30 cellular contexts compared by ENCODE assay signal in the genomic region with DNA sequence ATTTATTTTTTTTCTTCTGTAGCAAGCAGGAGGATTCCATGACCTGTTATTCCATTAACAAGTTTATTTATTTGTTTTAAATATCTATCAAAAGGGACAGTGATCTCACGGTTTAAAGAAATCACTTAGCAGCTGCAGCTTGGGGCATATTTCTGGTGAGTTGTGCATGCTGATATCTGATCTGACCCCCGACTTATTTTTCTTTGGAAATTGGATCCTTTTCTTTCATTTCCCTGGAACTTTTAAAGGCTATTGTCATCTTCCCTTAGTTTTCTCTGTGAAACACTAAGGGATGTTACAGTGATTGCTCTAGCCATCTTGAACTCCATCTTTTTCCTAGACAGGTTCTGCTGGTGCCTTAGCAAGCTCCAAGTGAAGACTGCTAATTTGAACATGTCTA.
"Had no signal": no experiment of that assay in that cellular context is flagged by ENCODE, and none has a peak within 500 bp of the region (broad histone marks: within the 10 kb centered on the region; RNA-seq: fewer than 3 reads in every experiment).

No MANE protein-coding gene starts in this region.

- H3K4me1 ChIP-seq: body of pancreas, breast epithelium had no signal

- H3K27ac ChIP-seq: ascending aorta, body of pancreas, breast epithelium, VCaP had no signal

- H3K36me3 ChIP-seq: ascending aorta, breast epithelium had no signal

- DNase-seq: activated B cell treated with CpG ODN at 0.5 μM for 24 hours; activated CD4-positive, alpha-beta memory T cell treated with anti-CD3 and anti-CD28 coated beads, Interleukin-2, amount 10 ng/mL, durations not matched to agents 7 days and 5 days; activated CD4-positive, alpha-beta T cell treated with anti-CD3 and anti-CD28 coated beads for 1 hour; activated CD4-positive, alpha-beta T cell treated with anti-CD3 and anti-CD28 coated beads for 36 hours; activated CD4-positive, alpha-beta T cell treated with anti-CD3 and anti-CD28 coated beads for 48 hours; activated CD4-positive, alpha-beta T cell treated with anti-CD3 and anti-CD28 coated beads, Interleukin-2, amount 10 ng/mL, durations not matched to agents 7 days and 5 days; activated CD4-positive, alpha-beta T cell treated with anti-CD3 and anti-CD28 coated beads, Interleukin-2, amount 50 U/mL, for 48 hours; activated CD8-positive, alpha-beta memory T cell treated with anti-CD3 and anti-CD28 coated beads for 24 hours; activated CD8-positive, alpha-beta memory T cell treated with anti-CD3 and anti-CD28 coated beads, Interleukin-2, amount 10 ng/mL, durations not matched to agents 7 days and 5 days; activated CD8-positive, alpha-beta memory T cell treated with anti-CD3 and anti-CD28 coated beads, Interleukin-2, amount 50 U/mL, for 48 hours; activated CD8-positive, alpha-beta T cell treated with anti-CD3 and anti-CD28 coated beads, Interleukin-2, amount 10 ng/mL, durations not matched to agents 7 days and 5 days; activated effector memory CD4-positive, alpha-beta T cell treated with Interleukin-2 at 50 U/mL for 16 hours; activated gamma-delta T cell; activated naive CD4-positive, alpha-beta T cell treated with anti-CD3 and anti-CD28 coated beads, Interleukin-2, amount 10 ng/mL, durations not matched to agents 7 days and 5 days; activated naive CD4-positive, alpha-beta T cell treated with Interleukin-2 at 50 U/mL for 16 hours; activated naive CD8-positive, alpha-beta T cell treated with anti-CD3 and anti-CD28 coated beads, Interleukin-2, amount 10 ng/mL, durations not matched to agents 7 days and 5 days; activated naive CD8-positive, alpha-beta T cell treated with anti-CD3 and anti-CD28 coated beads, Interleukin-2, amount 50 U/mL, for 24 hours; activated T-cell treated with anti-CD3 and anti-CD28 coated beads, Interleukin-2, amount 50 U/mL, for 24 hours; activated T-cell treated with anti-CD3 and anti-CD28 coated beads, Interleukin-2, amount 50 U/mL, for 48 hours; amygdala; anterior cingulate cortex; body of pancreas; central memory CD4-positive, alpha-beta T cell; cerebellar nuclear complex; T-helper 1 cell; T-helper 2 cell; T-helper 9 cell had no signal

- H3K9me3 ChIP-seq: ascending aorta, body of pancreas, breast epithelium had no signal

- H3K27me3 ChIP-seq: ascending aorta, body of pancreas, breast epithelium had no signal

- ATAC-seq: activated CD4-positive, alpha-beta T cell treated with anti-CD3 and anti-CD28 coated beads for 36 hours; activated CD8-positive, alpha-beta memory T cell treated with anti-CD3 and anti-CD28 coated beads, Interleukin-2, amount 10 ng/mL, durations not matched to agents 7 days and 5 days; activated CD8-positive, alpha-beta T cell treated with anti-CD3 and anti-CD28 coated beads, Interleukin-2, amount 10 ng/mL, durations not matched to agents 7 days and 5 days; activated naive CD8-positive, alpha-beta T cell treated with anti-CD3 and anti-CD28 coated beads, Interleukin-2, amount 50 U/mL, for 24 hours; body of pancreas had no signal

- H3K4me3 ChIP-seq: ascending aorta, body of pancreas, breast epithelium had no signal
